Comparison of ENCODE assay signal across 28 cellular contexts in genomic region chr7:1679326-1679965, GRCh38. TPM values are rescaled to one million over a fixed set of nuclear protein-coding genes. Genes with fewer than 3 reads are reported as not detected.
DNase-seq lines count a peak whose midpoint lies in the region; TF ChIP-seq lines count a peak whose summit lies in the region.
"Had no signal": no experiment of that assay in that cellular context is flagged by ENCODE, and none has a peak within 500 bp of the region (broad histone marks: within the 10 kb centered on the region; RNA-seq: fewer than 3 reads in every experiment).

No MANE protein-coding gene starts in this region.

- H3K36me3 Mint-ChIP-seq in activated CD4-positive, alpha-beta memory T cell treated with anti-CD3 and anti-CD28 coated beads, Interleukin-2, amount 10 ng/mL, durations not matched to agents 7 days and 5 days (ENCODE audit: low read depth): no peaks in the 10 kb centered on the region
- H3K36me3 Mint-ChIP-seq in activated CD4-positive, alpha-beta memory T cell treated with anti-CD3 and anti-CD28 coated beads for 36 hours: peaks cover 3% of the 10 kb centered on the region

- CTCF ChIA-PET in activated CD4-positive, alpha-beta memory T cell treated with anti-CD3 and anti-CD28 coated beads, Interleukin-2, amount 10 ng/mL, durations not matched to agents 7 days and 5 days (lab: Charles Lee): no interaction called here
- CTCF ChIA-PET in activated CD4-positive, alpha-beta memory T cell treated with anti-CD3 and anti-CD28 coated beads for 36 hours (lab: Charles Lee): no interaction called here

- intact Hi-C loops in activated CD4-positive, alpha-beta memory T cell treated with anti-CD3 and anti-CD28 coated beads for 36 hours (cut with micrococcal nuclease): no loop called here
- intact Hi-C loops in sigmoid colon (cut with DNase I): no loop called here

- TF ChIP-seq CTCF in coronary artery (IDR thresholded peaks at IDR 0.05): no peak
- no peak for TF ChIP-seq CTCF in sigmoid colon (IDR thresholded peaks at IDR 0.05)

- no peaks in the 10 kb centered on the region for H3K4me1 Mint-ChIP-seq in activated CD4-positive, alpha-beta memory T cell treated with anti-CD3 and anti-CD28 coated beads, Interleukin-2, amount 10 ng/mL, durations not matched to agents 7 days and 5 days
- no peaks in the 10 kb centered on the region for H3K4me1 Mint-ChIP-seq in activated CD4-positive, alpha-beta memory T cell treated with anti-CD3 and anti-CD28 coated beads for 36 hours (ENCODE audit: low read depth)
- H3K4me1 Mint-ChIP-seq: activated CD4-positive, alpha-beta T cell treated with anti-CD3 and anti-CD28 coated beads, Interleukin-2, amount 10 ng/mL, durations not matched to agents 7 days and 5 days; activated T-helper 17 cell treated with anti-CD3 and anti-CD28 coated beads, Interleukin-2, amount 50 U/mL, for 72 hours; CD4-positive, alpha-beta memory T cell had no signal

- H3K27me3 Mint-ChIP-seq in activated CD4-positive, alpha-beta memory T cell treated with anti-CD3 and anti-CD28 coated beads, Interleukin-2, amount 10 ng/mL, durations not matched to agents 7 days and 5 days: peaks cover 16% of the 10 kb centered on the region
- H3K27me3 Mint-ChIP-seq in activated CD4-positive, alpha-beta memory T cell treated with anti-CD3 and anti-CD28 coated beads for 36 hours: no peaks in the 10 kb centered on the region
- H3K27me3 Mint-ChIP-seq: activated naive CD8-positive, alpha-beta T cell had no signal

- no peak overlapping the region for H3K4me3 Mint-ChIP-seq in activated CD4-positive, alpha-beta memory T cell treated with anti-CD3 and anti-CD28 coated beads, Interleukin-2, amount 10 ng/mL, durations not matched to agents 7 days and 5 days
- H3K4me3 Mint-ChIP-seq in activated CD4-positive, alpha-beta memory T cell treated with anti-CD3 and anti-CD28 coated beads for 36 hours: no peak overlapping the region
- H3K4me3 Mint-ChIP-seq: activated CD4-positive, alpha-beta T cell treated with anti-CD3 and anti-CD28 coated beads, Interleukin-2, amount 10 ng/mL, durations not matched to agents 7 days and 5 days; activated naive CD8-positive, alpha-beta T cell; activated T-helper 17 cell treated with anti-CD3 and anti-CD28 coated beads, Interleukin-2, amount 50 U/mL, for 72 hours; CD4-positive, alpha-beta memory T cell; H9; stimulated activated memory B cell treated with anti-CD40 and anti-IgM and Interleukin-4, amounts not matched to agents 10 μg/mL and 1 μg/mL and 100 μg/mL, for 72 hours had no signal

- H3K9ac ChIP-seq in BLaER1 treated with 17β-estradiol and CSF1 and Interleukin-3, amounts not matched to agents 10 nM and 100 nM: no peak overlapping the region

- H3K4me2 ChIP-seq in BLaER1 treated with 17β-estradiol and CSF1 and Interleukin-3, amounts not matched to agents 10 nM and 100 nM: peak overlapping the region in 7 of 11 experiments; percentile 12 to 53 (median 36); a peak in 10 of 22 replicates

- no peak for TF ChIP-seq POLR2A in sigmoid colon (IDR thresholded peaks at IDR 0.05)

- POLR2A ChIA-PET in activated CD4-positive, alpha-beta memory T cell treated with anti-CD3 and anti-CD28 coated beads, Interleukin-2, amount 10 ng/mL, durations not matched to agents 7 days and 5 days (lab: Charles Lee): no interaction called here
- POLR2A ChIA-PET in activated CD4-positive, alpha-beta memory T cell treated with anti-CD3 and anti-CD28 coated beads for 36 hours (lab: Charles Lee): no interaction called here

- H3K27ac Mint-ChIP-seq in activated CD4-positive, alpha-beta memory T cell treated with anti-CD3 and anti-CD28 coated beads, Interleukin-2, amount 10 ng/mL, durations not matched to agents 7 days and 5 days: no peak overlapping the region
- H3K27ac Mint-ChIP-seq in activated CD4-positive, alpha-beta memory T cell treated with anti-CD3 and anti-CD28 coated beads for 36 hours: no peak overlapping the region
- H3K27ac Mint-ChIP-seq: activated CD4-positive, alpha-beta T cell treated with anti-CD3 and anti-CD28 coated beads, Interleukin-2, amount 10 ng/mL, durations not matched to agents 7 days and 5 days; activated naive CD8-positive, alpha-beta T cell; activated T-helper 17 cell treated with anti-CD3 and anti-CD28 coated beads, Interleukin-2, amount 50 U/mL, for 72 hours; CD4-positive, alpha-beta memory T cell; stimulated activated memory B cell treated with anti-CD40 and anti-IgM and Interleukin-4, amounts not matched to agents 10 μg/mL and 1 μg/mL and 100 μg/mL, for 72 hours had no signal

- H3K4me3 ChIP-seq in BLaER1 treated with 17β-estradiol and CSF1 and Interleukin-3, amounts not matched to agents 10 nM and 100 nM: no peak overlapping the region
- H3K4me3 ChIP-seq in coronary artery (no peak overlapping the region), sigmoid colon (no peak overlapping the region)
- H3K4me3 ChIP-seq: colonic mucosa, right lobe of liver had no signal

- H3K9me3 Mint-ChIP-seq in activated CD4-positive, alpha-beta memory T cell treated with anti-CD3 and anti-CD28 coated beads, Interleukin-2, amount 10 ng/mL, durations not matched to agents 7 days and 5 days: peaks cover 5% of the 10 kb centered on the region
- H3K9me3 Mint-ChIP-seq in activated CD4-positive, alpha-beta memory T cell treated with anti-CD3 and anti-CD28 coated beads for 36 hours: peaks cover 18% of the 10 kb centered on the region

- H4K20me1 ChIP-seq in BLaER1 treated with 17β-estradiol and CSF1 and Interleukin-3, amounts not matched to agents 10 nM and 100 nM: peaks cover 0 to 56% (median 21%) of the 10 kb centered on the region in 11 experiments; a peak in 13 of 22 replicates

- H3K4me1 ChIP-seq in BLaER1 treated with 17β-estradiol and CSF1 and Interleukin-3, amounts not matched to agents 10 nM and 100 nM: peaks cover 0 to 68% (median 50%) of the 10 kb centered on the region in 10 experiments; a peak in 19 of 20 replicates
- H3K4me1 ChIP-seq in sigmoid colon: no peaks in the 10 kb centered on the region
- H3K4me1 ChIP-seq: colonic mucosa, right lobe of liver had no signal

- H3K27ac ChIP-seq in BLaER1 treated with 17β-estradiol and CSF1 and Interleukin-3, amounts not matched to agents 10 nM and 100 nM: no peak overlapping the region
- no peak overlapping the region for H3K27ac ChIP-seq in coronary artery
- H3K27ac ChIP-seq in sigmoid colon: no peak overlapping the region
- H3K27ac ChIP-seq: colonic mucosa, right lobe of liver, VCaP had no signal

- peaks cover 22 to 33% (median 26%) of the 10 kb centered on the region in 11 experiments for H3K9me3 ChIP-seq in BLaER1 treated with 17β-estradiol and CSF1 and Interleukin-3, amounts not matched to agents 10 nM and 100 nM (replicated peaks in 1 of 11)
- H3K9me3 ChIP-seq in sigmoid colon: peaks cover 0 to 5% (median 4%) of the 10 kb centered on the region in 4 donors
- H3K9me3 ChIP-seq: colonic mucosa had no signal

- H3K36me3 ChIP-seq in BLaER1 treated with 17β-estradiol and CSF1 and Interleukin-3, amounts not matched to agents 10 nM and 100 nM: 0 out of 22 replicates have a peak, but pooled peaks cover 0 to 4% (median 0%) of the 10 kb centered on the region in 11 experiments
- H3K36me3 ChIP-seq in sigmoid colon: no peaks in the 10 kb centered on the region
- H3K36me3 ChIP-seq: colonic mucosa, right lobe of liver had no signal

- 72 to 82% methylated on average over 15 of the region's 15 CpGs for WGBS in sigmoid colon, 2 donors

- DNase-seq in activated CD4-positive, alpha-beta memory T cell treated with anti-CD3 and anti-CD28 coated beads, Interleukin-2, amount 10 ng/mL, durations not matched to agents 7 days and 5 days: peak; percentile 11
- no peak for DNase-seq in activated CD4-positive, alpha-beta memory T cell treated with anti-CD3 and anti-CD28 coated beads for 36 hours
- peak; percentile 59 for DNase-seq in coronary artery (ENCODE audit: low spot score)
- DNase-seq in sigmoid colon: peak; percentile 58
- DNase-seq in epidermal melanocyte (ENCODE audit: insufficient read length, low spot score): no peak
- no peak for DNase-seq in NCI-H526 (lab: John Stamatoyannopoulos, UW)
- no peak for DNase-seq in stimulated activated CD4-positive, alpha-beta T cell treated with anti-CD3 and anti-CD28 coated beads, Interleukin-12 subunit alpha, Interleukin-12 subunit beta, amount 100 ng/mL, for 4 hours
- DNase-seq: activated CD4-positive, alpha-beta T cell treated with anti-CD3 and anti-CD28 coated beads, Interleukin-2, amount 10 ng/mL, durations not matched to agents 7 days and 5 days; CD4-positive, alpha-beta memory T cell; colonic mucosa; effector CD8-positive, alpha-beta T cell; erythroblast; H9; KBM-7; mesenchymal stem cell; NCI-H1105; NCI-H187 treated with DMSO at 0.1 percent for 48 hours; NCI-H2171 treated with DMSO at 0.1 percent for 48 hours; NCI-H510A; substantia nigra; T1000 had no signal

- peaks cover 23 to 47% (median 32%) of the 10 kb centered on the region in 11 experiments for H3K27me3 ChIP-seq in BLaER1 treated with 17β-estradiol and CSF1 and Interleukin-3, amounts not matched to agents 10 nM and 100 nM
- peaks cover 0 to 30% (median 29%) of the 10 kb centered on the region in 3 donors for H3K27me3 ChIP-seq in sigmoid colon
- H3K27me3 ChIP-seq: colonic mucosa, right lobe of liver had no signal

- no peak for TF ChIP-seq EP300 in sigmoid colon (IDR thresholded peaks at IDR 0.05)

RNA-seq across cellular contexts. Expression of gene ELFN1, which starts 9.4 kb away (rescaled TPM):
- total RNA-seq in activated CD4-positive, alpha-beta memory T cell treated with anti-CD3 and anti-CD28 coated beads, Interleukin-2, amount 10 ng/mL, durations not matched to agents 7 days and 5 days: under 1 TPM in 1 of 2 experiments, not detected in 1; 0.08 TPM
- total RNA-seq in activated CD4-positive, alpha-beta memory T cell treated with anti-CD3 and anti-CD28 coated beads for 36 hours: under 1 TPM; 0.10 to 0.12 TPM
- total RNA-seq in sigmoid colon: under 1 TPM; 0.33 to 0.55 (median 0.45) TPM
- polyA plus RNA-seq in sigmoid colon: under 1 TPM in 1 of 3 donors, not detected in 2; 0.83 TPM
- total RNA-seq: MCF 10A had no signal
- polyA plus RNA-seq: CD4-positive, alpha-beta memory T cell had no signal

Comparison
In these comparisons a context has a peak if more than half of its experiments do, and no peak if none do; other contexts are left out.
1. DNase-seq: peak in activated CD4-positive, alpha-beta memory T cell treated with anti-CD3 and anti-CD28 coated beads, Interleukin-2, amount 10 ng/mL, durations not matched to agents 7 days and 5 days (single experiment), coronary artery (single experiment) and sigmoid colon (single experiment); none in activated CD4-positive, alpha-beta memory T cell treated with anti-CD3 and anti-CD28 coated beads for 36 hours (single experiment), epidermal melanocyte (single experiment), NCI-H526 (0 of 2) and stimulated activated CD4-positive, alpha-beta T cell treated with anti-CD3 and anti-CD28 coated beads, Interleukin-12 subunit alpha, Interleukin-12 subunit beta, amount 100 ng/mL, for 4 hours (single experiment).